8 cellular contexts compared by ENCODE assay signal in the genomic region with DNA sequence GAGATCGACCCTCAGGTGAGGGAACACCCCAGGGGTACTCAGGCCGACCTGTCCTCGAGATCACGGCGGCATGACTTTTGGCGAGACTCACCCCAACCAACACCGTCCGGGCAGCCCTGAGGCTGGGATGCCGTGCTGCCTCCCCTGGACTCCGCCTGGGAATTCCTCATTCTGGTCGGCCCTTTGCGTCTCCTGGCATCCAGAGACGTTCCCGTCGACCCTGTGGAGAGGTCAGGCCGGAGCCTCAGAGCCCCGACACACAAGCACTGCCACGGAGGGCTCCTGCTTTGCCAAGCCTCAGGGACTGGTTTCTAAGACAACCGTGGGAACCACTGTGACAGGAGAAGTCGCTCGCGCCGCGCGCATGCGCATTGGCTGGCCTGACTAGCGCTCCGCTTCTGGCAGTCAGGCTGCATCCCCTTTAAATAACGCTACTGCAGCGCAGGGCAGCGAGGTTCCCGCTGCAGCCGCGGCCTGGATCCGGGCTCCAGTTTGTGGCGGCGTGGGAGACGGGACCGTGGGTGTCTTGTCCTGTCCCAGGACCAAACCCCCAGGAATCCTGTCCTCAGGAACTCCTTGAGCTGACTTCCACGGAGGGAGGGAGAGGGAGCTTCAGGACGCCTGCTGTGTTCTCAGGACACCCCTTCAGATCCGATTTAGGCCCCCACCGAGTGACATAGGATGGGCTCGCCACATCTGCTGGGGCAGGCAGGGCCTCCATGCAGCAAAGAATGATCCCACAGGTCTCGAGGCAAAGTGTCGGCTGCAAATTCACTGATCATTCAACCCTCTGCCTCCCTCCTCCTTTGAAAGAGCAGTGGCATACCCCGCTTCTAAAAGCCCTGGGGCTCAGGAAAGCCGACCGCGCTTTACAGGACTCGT.
DNase-seq lines count a peak whose midpoint lies in the region; ATAC-seq and TF ChIP-seq lines count a peak whose summit lies in the region.

No MANE protein-coding gene starts in this region.

- H4K20me1 ChIP-seq in GM23338 (replicated peaks; ENCODE audit: insufficient read depth), result no peaks in the 10 kb centered on the region

- H3K9me3 Mint-ChIP-seq in GM23338, result peaks cover 30% of the 10 kb centered on the region
- no peaks in the 10 kb centered on the region for H3K9me3 Mint-ChIP-seq in natural killer cell treated with Interleukin-12 subunit alpha and Interleukin-12 subunit beta and Interleukin-15 and Interleukin-18, amount 100 ng/mL, for 72 hours

- H3K36me3 Mint-ChIP-seq in GM23338 (ENCODE audit: low read depth), result peaks cover 7% of the 10 kb centered on the region
- peaks cover 4% of the 10 kb centered on the region for H3K36me3 Mint-ChIP-seq in natural killer cell treated with Interleukin-12 subunit alpha and Interleukin-12 subunit beta and Interleukin-15 and Interleukin-18, amount 100 ng/mL, for 72 hours

- peak overlapping the region; percentile 76; the same call in 1 of the 3 replicates for H3K4me3 Mint-ChIP-seq in GM23338
- peak overlapping the region; percentile 96 for H3K4me3 Mint-ChIP-seq in natural killer cell treated with Interleukin-12 subunit alpha and Interleukin-12 subunit beta and Interleukin-15 and Interleukin-18, amount 100 ng/mL, for 72 hours

- H3K27me3 Mint-ChIP-seq in GM23338 (ENCODE audit: insufficient read depth, low read depth, poor library complexity), result peaks cover 75% of the 10 kb centered on the region
- H3K27me3 Mint-ChIP-seq in natural killer cell treated with Interleukin-12 subunit alpha and Interleukin-12 subunit beta and Interleukin-15 and Interleukin-18, amount 100 ng/mL, for 72 hours, result peaks cover 32 to 53% of the 10 kb centered on the region in 2 donors

- 21% methylated on average over 18 of the region's 51 CpGs for WGBS in esophagus muscularis mucosa
- WGBS in stomach, 5 donors, result 11 to 39% (median 20%) methylated on average over 25 to 51 of the region's 51 CpGs

- TF ChIP-seq POLR2A in esophagus muscularis mucosa (IDR thresholded peaks at IDR 0.05; ENCODE audit: low read depth) (no peak), stomach (IDR thresholded peaks at IDR 0.05) (no peak)

- no peak overlapping the region for H3K27ac ChIP-seq in GM23338 (ENCODE audit: low read depth)
- H3K27ac ChIP-seq in esophagus muscularis mucosa (replicated peaks in 1 of 4), result peak overlapping the region in 1 of 4 donors; percentile 27
- no peak overlapping the region for H3K27ac ChIP-seq in stomach

- TF ChIP-seq CTCF in GM23338 (conservative IDR thresholded peaks at IDR 0.05; ENCODE audit: low read depth in 2 of 2) (no peak), esophagus muscularis mucosa (IDR thresholded peaks at IDR 0.05) (no peak), stomach (IDR thresholded peaks at IDR 0.05) (no peak)

- no peaks in the 10 kb centered on the region for H3K79me2 ChIP-seq in GM23338 (replicated peaks; ENCODE audit: insufficient read depth)

- H3K4me3 ChIP-seq in GM23338, result no peak overlapping the region
- peak overlapping the region; percentile 35 to 53 (median 40) for H3K4me3 ChIP-seq in esophagus muscularis mucosa
- H3K4me3 ChIP-seq in stomach, result peak overlapping the region in 3 of 4 donors; percentile 2 to 29 (median 14)

- H3K9me3 ChIP-seq in esophagus muscularis mucosa, result no peaks in the 10 kb centered on the region
- no peaks in the 10 kb centered on the region for H3K9me3 ChIP-seq in stomach

- DNase-seq in AG20443 (ENCODE audit: low spot score), result peak; percentile 71
- DNase-seq in GM23338 (ENCODE audit: low spot score), result peak; percentile 54
- DNase-seq in NCI-H69 (lab: John Stamatoyannopoulos, UW), result peak; percentile 66
- DNase-seq in activated T-cell treated with anti-CD3 and anti-CD28 coated beads, Interleukin-2, amount 50 U/mL, for 1 hour, result peak; percentile 70
- no peak for DNase-seq in esophagus muscularis mucosa (ENCODE audit: extremely low spot score)
- DNase-seq in natural killer cell treated with Interleukin-12 subunit alpha and Interleukin-12 subunit beta and Interleukin-15 and Interleukin-18, amount 100 ng/mL, for 72 hours (ENCODE audit: low spot score), result peak; percentile 86
- DNase-seq in stomach, result peak; percentile 75

- no peaks in the 10 kb centered on the region for H3K36me3 ChIP-seq in GM23338 (ENCODE audit: insufficient read depth)
- no peaks in the 10 kb centered on the region for H3K36me3 ChIP-seq in esophagus muscularis mucosa
- no peaks in the 10 kb centered on the region for H3K36me3 ChIP-seq in stomach

- ATAC-seq in GM23338 (no peak), HG03520 (IDR thresholded peaks at IDR 0.05; ENCODE audit: unreplicated experiment) (no peak)
- peak; percentile 50 to 65 for ATAC-seq in natural killer cell treated with Interleukin-12 subunit alpha and Interleukin-12 subunit beta and Interleukin-15 and Interleukin-18, amount 100 ng/mL, for 72 hours

- TF ChIP-seq EP300 in esophagus muscularis mucosa (IDR thresholded peaks at IDR 0.05), result no peak
- no peak for TF ChIP-seq EP300 in stomach (IDR thresholded peaks at IDR 0.05)

- H3K27me3 ChIP-seq in GM23338 (ENCODE audit: insufficient read depth) (peaks cover 74% of the 10 kb centered on the region), esophagus muscularis mucosa (peaks cover 0 to 26% (median 0%) of the 10 kb centered on the region in 4 donors), stomach (peaks cover 0 to 77% (median 38%) of the 10 kb centered on the region in 3 donors)

- peaks cover 26% of the 10 kb centered on the region for H3K4me1 Mint-ChIP-seq in GM23338
- peaks cover 40 to 49% of the 10 kb centered on the region in 2 donors for H3K4me1 Mint-ChIP-seq in natural killer cell treated with Interleukin-12 subunit alpha and Interleukin-12 subunit beta and Interleukin-15 and Interleukin-18, amount 100 ng/mL, for 72 hours (ENCODE audit: low read depth in 2 of 2)

- H3K4me2 ChIP-seq in GM23338, result no peak overlapping the region

- no peaks in the 10 kb centered on the region for H3F3A ChIP-seq in GM23338 (replicated peaks; ENCODE audit: low read depth)

- intact Hi-C loops in esophagus muscularis mucosa (cut with DNase I) (no loop called here), stomach (cut with DNase I; ENCODE audit: low total_unique reads) (no loop called here)

- H3K27ac Mint-ChIP-seq in GM23338, result no peak overlapping the region
- peak overlapping the region; percentile 45 to 78 for H3K27ac Mint-ChIP-seq in natural killer cell treated with Interleukin-12 subunit alpha and Interleukin-12 subunit beta and Interleukin-15 and Interleukin-18, amount 100 ng/mL, for 72 hours

- no peaks in the 10 kb centered on the region for H3K9me2 ChIP-seq in GM23338 (ENCODE audit: insufficient read depth)

- H3K4me1 ChIP-seq in GM23338 (ENCODE audit: insufficient read depth) (no peaks in the 10 kb centered on the region), esophagus muscularis mucosa (peaks cover 33 to 72% (median 63%) of the 10 kb centered on the region in 4 donors), stomach (peaks cover 33 to 57% (median 52%) of the 10 kb centered on the region in 4 donors)

- no peak overlapping the region for H2AFZ ChIP-seq in GM23338

TF ChIP-seq in GM23338, 12 proteins besides CTCF, POLR2A, EP300 and RAD21 (continues in another document):
- TF ChIP-seq ETS1 (IDR thresholded peaks at IDR 0.05) (no peak), EZH2 (IDR thresholded peaks at IDR 0.05; ENCODE audit: low read depth, unreplicated experiment) (no peak), POLR2AphosphoS5 (IDR thresholded peaks at IDR 0.05; ENCODE audit: low read depth) (no peak), CREB1 (CRISPR knock-in tag; IDR thresholded peaks at IDR 0.05; ENCODE audit: low read depth) (no peak), ZNF331 (CRISPR knock-in tag; IDR thresholded peaks at IDR 0.05; ENCODE audit: low read depth) (no peak), ZNF114 (CRISPR knock-in tag; IDR thresholded peaks at IDR 0.05) (no peak), JUNB (IDR thresholded peaks at IDR 0.05; ENCODE audit: unreplicated experiment) (no peak), STAT1 (IDR thresholded peaks at IDR 0.05; ENCODE audit: unreplicated experiment) (no peak), NANOG (IDR thresholded peaks at IDR 0.05; ENCODE audit: borderline replicate concordance) (no peak)
- TF ChIP-seq, protein P1, sequence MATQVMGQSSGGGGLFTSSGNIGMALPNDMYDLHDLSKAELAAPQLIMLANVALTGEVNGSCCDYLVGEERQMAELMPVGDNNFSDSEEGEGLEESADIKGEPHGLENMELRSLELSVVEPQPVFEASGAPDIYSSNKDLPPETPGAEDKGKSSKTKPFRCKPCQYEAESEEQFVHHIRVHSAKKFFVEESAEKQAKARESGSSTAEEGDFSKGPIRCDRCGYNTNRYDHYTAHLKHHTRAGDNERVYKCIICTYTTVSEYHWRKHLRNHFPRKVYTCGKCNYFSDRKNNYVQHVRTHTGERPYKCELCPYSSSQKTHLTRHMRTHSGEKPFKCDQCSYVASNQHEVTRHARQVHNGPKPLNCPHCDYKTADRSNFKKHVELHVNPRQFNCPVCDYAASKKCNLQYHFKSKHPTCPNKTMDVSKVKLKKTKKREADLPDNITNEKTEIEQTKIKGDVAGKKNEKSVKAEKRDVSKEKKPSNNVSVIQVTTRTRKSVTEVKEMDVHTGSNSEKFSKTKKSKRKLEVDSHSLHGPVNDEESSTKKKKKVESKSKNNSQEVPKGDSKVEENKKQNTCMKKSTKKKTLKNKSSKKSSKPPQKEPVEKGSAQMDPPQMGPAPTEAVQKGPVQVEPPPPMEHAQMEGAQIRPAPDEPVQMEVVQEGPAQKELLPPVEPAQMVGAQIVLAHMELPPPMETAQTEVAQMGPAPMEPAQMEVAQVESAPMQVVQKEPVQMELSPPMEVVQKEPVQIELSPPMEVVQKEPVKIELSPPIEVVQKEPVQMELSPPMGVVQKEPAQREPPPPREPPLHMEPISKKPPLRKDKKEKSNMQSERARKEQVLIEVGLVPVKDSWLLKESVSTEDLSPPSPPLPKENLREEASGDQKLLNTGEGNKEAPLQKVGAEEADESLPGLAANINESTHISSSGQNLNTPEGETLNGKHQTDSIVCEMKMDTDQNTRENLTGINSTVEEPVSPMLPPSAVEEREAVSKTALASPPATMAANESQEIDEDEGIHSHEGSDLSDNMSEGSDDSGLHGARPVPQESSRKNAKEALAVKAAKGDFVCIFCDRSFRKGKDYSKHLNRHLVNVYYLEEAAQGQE (IDR thresholded peaks at IDR 0.05; ENCODE audit: unreplicated experiment), result no peak

Comparison
In these comparisons a context has a peak if more than half of its experiments do, and no peak if none do; other contexts are left out.
1. ATAC-seq: peak in natural killer cell treated with Interleukin-12 subunit alpha and Interleukin-12 subunit beta and Interleukin-15 and Interleukin-18, amount 100 ng/mL, for 72 hours (2 of 2); none in GM23338 (single experiment) and HG03520 (single experiment).